In genomic region chr2:113240150-113240914, GRCh38 we compare ENCODE assay signal across 9 cellular contexts. TPM values are rescaled to one million over a fixed set of nuclear protein-coding genes. Genes with fewer than 3 reads are reported as not detected.
DNase-seq lines count a peak whose midpoint lies in the region; ATAC-seq and TF ChIP-seq lines count a peak whose summit lies in the region.
"Had no signal": no experiment of that assay in that cellular context is flagged by ENCODE, and none has a peak within 500 bp of the region (broad histone marks: within the 10 kb centered on the region; RNA-seq: fewer than 3 reads in every experiment).

No MANE protein-coding gene starts in this region.

- H3K9me2 ChIP-seq in Loucy (replicated peaks; ENCODE audit: low read depth, low read length), result no peaks in the 10 kb centered on the region

- no peaks in the 10 kb centered on the region for H4K20me1 ChIP-seq in Loucy (ENCODE audit: insufficient read depth, low read length, poor library complexity, severe bottlenecking)

- H3K27me3 ChIP-seq in Loucy (ENCODE audit: insufficient read depth, low read length, poor library complexity, severe bottlenecking) (no peaks in the 10 kb centered on the region), spleen (replicated peaks in 1 of 7) (no peaks in the 10 kb centered on the region)

- H3K27ac ChIP-seq in spleen, result peak overlapping the region in 4 of 8 donors; percentile 27 to 60 (median 42)
- H3K27ac ChIP-seq: HL-60 had no signal

- H3K36me3 ChIP-seq in Loucy (ENCODE audit: insufficient read depth, low read length), result no peaks in the 10 kb centered on the region
- peaks cover 0 to 28% (median 0%) of the 10 kb centered on the region in 6 donors for H3K36me3 ChIP-seq in spleen

- H3K4me1 ChIP-seq in Loucy (ENCODE audit: insufficient read depth, low read length, poor library complexity, severe bottlenecking) (peaks cover 13% of the 10 kb centered on the region), spleen (peaks cover 4 to 53% (median 21%) of the 10 kb centered on the region in 6 donors)

- H3K9me3 ChIP-seq in Loucy (ENCODE audit: insufficient read depth, low read depth, low read length), result no peaks in the 10 kb centered on the region
- no peaks in the 10 kb centered on the region for H3K9me3 ChIP-seq in spleen

- intact Hi-C loops in left ventricle myocardium superior (cut with micrococcal nuclease) (loop anchor here (10.0 kb wide), 1 partner anchor 124 kb away; no protein-coding TSS in a partner anchor), spleen (cut with DNase I; ENCODE audit: low total_unique reads) (no loop called here)

- POLR2A ChIA-PET in naive thymus-derived CD8-positive, alpha-beta T cell (lab: Charles Lee), result no interaction called here

- H3K9ac ChIP-seq in Loucy (ENCODE audit: low read depth, low read length, poor library complexity, severe bottlenecking), result no peak overlapping the region

- H3K4me3 ChIP-seq in Loucy (ENCODE audit: low read length, poor library complexity, severe bottlenecking) (no peak overlapping the region), spleen (no peak overlapping the region)

- ATAC-seq in left ventricle myocardium superior, result peak; percentile 81
- no peak for ATAC-seq in HG02938 (IDR thresholded peaks at IDR 0.05; ENCODE audit: unreplicated experiment)
- ATAC-seq in naive thymus-derived CD8-positive, alpha-beta T cell, result no peak
- ATAC-seq in GM18873 (IDR thresholded peaks at IDR 0.05; ENCODE audit: low FRiP score, unreplicated experiment), result no peak

- TF ChIP-seq CTCF in Loucy (conservative IDR thresholded peaks at IDR 0.05; ENCODE audit: low read length) (no peak), spleen (IDR thresholded peaks at IDR 0.05 in 8 of 11, conservative IDR thresholded peaks at IDR 0.05 in 3 of 11) (no peak)

- H3K27ac Mint-ChIP-seq in naive thymus-derived CD8-positive, alpha-beta T cell, result peak overlapping the region in 3 of 10 donors; percentile 6 to 66 (median 10)

- peak overlapping the region; percentile 40 for H3K4me2 ChIP-seq in Loucy (ENCODE audit: low read depth, low read length, poor library complexity, severe bottlenecking)

- H2AFZ ChIP-seq in Loucy (ENCODE audit: low read length), result no peak overlapping the region

- peaks cover 0 to 41% (median 12%) of the 10 kb centered on the region in 4 donors for H3K4me1 Mint-ChIP-seq in naive thymus-derived CD8-positive, alpha-beta T cell

- 32 to 65% (median 36%) methylated on average over 7 to 15 of the region's 15 CpGs for WGBS in spleen, 5 donors

- H3K4me3 Mint-ChIP-seq in naive thymus-derived CD8-positive, alpha-beta T cell, result peak overlapping the region in 1 of 10 donors; percentile 31

- peak in 11 of 14 donors; percentile 16 to 70 (median 47) for DNase-seq in C1 segment of cervical spinal cord (lab: John Stamatoyannopoulos, UW)
- peak; percentile 72 for DNase-seq in amniotic epithelial cell (ENCODE audit: low read depth)
- DNase-seq in left ventricle myocardium superior, result peak; percentile 95
- DNase-seq in spleen, result peak; percentile 88
- DNase-seq in naive thymus-derived CD8-positive, alpha-beta T cell, result no peak

- no peaks in the 10 kb centered on the region for H3K79me2 ChIP-seq in Loucy (ENCODE audit: insufficient read depth, low read length)

- H3K27me3 Mint-ChIP-seq in naive thymus-derived CD8-positive, alpha-beta T cell, result no peaks in the 10 kb centered on the region

- no peaks in the 10 kb centered on the region for H3K9me3 Mint-ChIP-seq in naive thymus-derived CD8-positive, alpha-beta T cell

- no peaks in the 10 kb centered on the region for H3F3A ChIP-seq in Loucy (ENCODE audit: low read depth)

- H3K36me3 Mint-ChIP-seq in naive thymus-derived CD8-positive, alpha-beta T cell, result peaks cover 0 to 23% (median 0%) of the 10 kb centered on the region in 3 donors

- no peak for TF ChIP-seq POLR2A in spleen (IDR thresholded peaks at IDR 0.05)

RNA-seq across cellular contexts. Expression of gene PAX8, which starts 38.4 kb away (rescaled TPM):
- total RNA-seq in left ventricle myocardium superior (0.30 TPM), spleen (1 to 10 TPM in 4 of 7 donors, under 1 TPM in 3; 0.09 to 2.8 (median 1.1) TPM)
- polyA plus RNA-seq in spleen, result 1 to 10 TPM in 1 of 3 donors, under 1 TPM in 2; 0.06 to 1.4 (median 0.08) TPM
- 1 to 10 TPM in 1 of 2 experiments, under 1 TPM in 1; 0.82 to 1.6 TPM for total RNA-seq in naive thymus-derived CD8-positive, alpha-beta T cell
- under 1 TPM; 0.52 to 0.73 (median 0.68) TPM for polyA plus RNA-seq in naive thymus-derived CD8-positive, alpha-beta T cell

Comparison
In these comparisons a context has a peak if more than half of its experiments do, and no peak if none do; other contexts are left out.
1. DNase-seq: peak in C1 segment of cervical spinal cord (11 of 14), amniotic epithelial cell (single experiment), left ventricle myocardium superior (single experiment) and spleen (single experiment); none in naive thymus-derived CD8-positive, alpha-beta T cell (0 of 10).